In the genomic region with DNA sequence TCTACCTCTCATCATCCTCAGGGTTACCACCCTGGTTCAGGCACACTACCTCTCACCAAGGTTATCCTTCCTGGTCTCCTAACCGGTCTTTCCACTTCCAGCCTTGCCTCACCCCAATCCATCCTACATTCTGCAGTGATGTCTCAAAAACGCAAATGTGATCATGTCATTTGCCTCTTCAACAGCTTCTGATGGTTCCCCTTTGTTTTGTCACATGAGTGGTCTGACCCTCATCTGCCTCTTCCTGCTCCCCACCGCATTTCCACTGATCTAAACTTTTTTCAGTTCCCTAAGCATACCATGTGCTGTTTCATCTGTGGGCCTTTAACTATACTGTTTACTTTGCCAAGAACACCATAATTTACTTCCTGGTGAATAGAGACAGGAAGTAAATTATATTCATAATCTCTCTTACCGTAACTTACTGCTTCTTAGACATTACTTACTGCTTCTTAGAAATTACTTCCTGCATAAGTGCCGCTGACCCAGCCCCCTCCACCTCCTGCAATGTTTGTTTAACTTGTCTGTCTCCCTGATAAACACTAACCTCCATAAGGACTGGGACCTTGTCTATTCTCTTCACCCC, we compare ENCODE assay signal across 1 cellular context.
TF ChIP-seq lines count a peak whose summit lies in the region.

No MANE protein-coding gene starts in this region.

TF ChIP-seq in GM12878, 131 proteins besides CTCF, POLR2A, EP300 and RAD21 (continued from another document and continues in another):
- TF ChIP-seq, protein P1, sequence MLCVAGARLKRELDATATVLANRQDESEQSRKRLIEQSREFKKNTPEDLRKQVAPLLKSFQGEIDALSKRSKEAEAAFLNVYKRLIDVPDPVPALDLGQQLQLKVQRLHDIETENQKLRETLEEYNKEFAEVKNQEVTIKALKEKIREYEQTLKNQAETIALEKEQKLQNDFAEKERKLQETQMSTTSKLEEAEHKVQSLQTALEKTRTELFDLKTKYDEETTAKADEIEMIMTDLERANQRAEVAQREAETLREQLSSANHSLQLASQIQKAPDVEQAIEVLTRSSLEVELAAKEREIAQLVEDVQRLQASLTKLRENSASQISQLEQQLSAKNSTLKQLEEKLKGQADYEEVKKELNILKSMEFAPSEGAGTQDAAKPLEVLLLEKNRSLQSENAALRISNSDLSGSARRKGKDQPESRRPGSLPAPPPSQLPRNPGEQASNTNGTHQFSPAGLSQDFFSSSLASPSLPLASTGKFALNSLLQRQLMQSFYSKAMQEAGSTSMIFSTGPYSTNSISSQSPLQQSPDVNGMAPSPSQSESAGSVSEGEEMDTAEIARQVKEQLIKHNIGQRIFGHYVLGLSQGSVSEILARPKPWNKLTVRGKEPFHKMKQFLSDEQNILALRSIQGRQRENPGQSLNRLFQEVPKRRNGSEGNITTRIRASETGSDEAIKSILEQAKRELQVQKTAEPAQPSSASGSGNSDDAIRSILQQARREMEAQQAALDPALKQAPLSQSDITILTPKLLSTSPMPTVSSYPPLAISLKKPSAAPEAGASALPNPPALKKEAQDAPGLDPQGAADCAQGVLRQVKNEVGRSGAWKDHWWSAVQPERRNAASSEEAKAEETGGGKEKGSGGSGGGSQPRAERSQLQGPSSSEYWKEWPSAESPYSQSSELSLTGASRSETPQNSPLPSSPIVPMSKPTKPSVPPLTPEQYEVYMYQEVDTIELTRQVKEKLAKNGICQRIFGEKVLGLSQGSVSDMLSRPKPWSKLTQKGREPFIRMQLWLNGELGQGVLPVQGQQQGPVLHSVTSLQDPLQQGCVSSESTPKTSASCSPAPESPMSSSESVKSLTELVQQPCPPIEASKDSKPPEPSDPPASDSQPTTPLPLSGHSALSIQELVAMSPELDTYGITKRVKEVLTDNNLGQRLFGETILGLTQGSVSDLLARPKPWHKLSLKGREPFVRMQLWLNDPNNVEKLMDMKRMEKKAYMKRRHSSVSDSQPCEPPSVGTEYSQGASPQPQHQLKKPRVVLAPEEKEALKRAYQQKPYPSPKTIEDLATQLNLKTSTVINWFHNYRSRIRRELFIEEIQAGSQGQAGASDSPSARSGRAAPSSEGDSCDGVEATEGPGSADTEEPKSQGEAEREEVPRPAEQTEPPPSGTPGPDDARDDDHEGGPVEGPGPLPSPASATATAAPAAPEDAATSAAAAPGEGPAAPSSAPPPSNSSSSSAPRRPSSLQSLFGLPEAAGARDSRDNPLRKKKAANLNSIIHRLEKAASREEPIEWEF (IDR thresholded peaks at IDR 0.05; ENCODE audit: insufficient replicate concordance, low read depth, low read length): no peak
- no peak for TF ChIP-seq SUZ12 (IDR thresholded peaks at IDR 0.05; ENCODE audit: unreplicated experiment)
- TF ChIP-seq NBN (IDR thresholded peaks at IDR 0.05): no peak; the same call in none of the 2 replicates
- TF ChIP-seq KAT2A (conservative IDR thresholded peaks at IDR 0.05; ENCODE audit: control insufficient read depth, low read depth, low read length): no peak
- TF ChIP-seq MTA3 (IDR thresholded peaks at IDR 0.05; ENCODE audit: borderline replicate concordance, low read length): no peak
- peak; percentile 56; the same call in 1 of the 2 replicates for TF ChIP-seq IKZF1 (conservative IDR thresholded peaks at IDR 0.05)
- no peak for TF ChIP-seq TBL1XR1 (IDR thresholded peaks at IDR 0.05; ENCODE audit: low read depth, low read length)
- no peak for TF ChIP-seq ZNF274 (IDR thresholded peaks at IDR 0.05; ENCODE audit: insufficient read depth, insufficient read length)
- no peak for TF ChIP-seq SMARCA5 (IDR thresholded peaks at IDR 0.05)
- TF ChIP-seq, protein P2, sequence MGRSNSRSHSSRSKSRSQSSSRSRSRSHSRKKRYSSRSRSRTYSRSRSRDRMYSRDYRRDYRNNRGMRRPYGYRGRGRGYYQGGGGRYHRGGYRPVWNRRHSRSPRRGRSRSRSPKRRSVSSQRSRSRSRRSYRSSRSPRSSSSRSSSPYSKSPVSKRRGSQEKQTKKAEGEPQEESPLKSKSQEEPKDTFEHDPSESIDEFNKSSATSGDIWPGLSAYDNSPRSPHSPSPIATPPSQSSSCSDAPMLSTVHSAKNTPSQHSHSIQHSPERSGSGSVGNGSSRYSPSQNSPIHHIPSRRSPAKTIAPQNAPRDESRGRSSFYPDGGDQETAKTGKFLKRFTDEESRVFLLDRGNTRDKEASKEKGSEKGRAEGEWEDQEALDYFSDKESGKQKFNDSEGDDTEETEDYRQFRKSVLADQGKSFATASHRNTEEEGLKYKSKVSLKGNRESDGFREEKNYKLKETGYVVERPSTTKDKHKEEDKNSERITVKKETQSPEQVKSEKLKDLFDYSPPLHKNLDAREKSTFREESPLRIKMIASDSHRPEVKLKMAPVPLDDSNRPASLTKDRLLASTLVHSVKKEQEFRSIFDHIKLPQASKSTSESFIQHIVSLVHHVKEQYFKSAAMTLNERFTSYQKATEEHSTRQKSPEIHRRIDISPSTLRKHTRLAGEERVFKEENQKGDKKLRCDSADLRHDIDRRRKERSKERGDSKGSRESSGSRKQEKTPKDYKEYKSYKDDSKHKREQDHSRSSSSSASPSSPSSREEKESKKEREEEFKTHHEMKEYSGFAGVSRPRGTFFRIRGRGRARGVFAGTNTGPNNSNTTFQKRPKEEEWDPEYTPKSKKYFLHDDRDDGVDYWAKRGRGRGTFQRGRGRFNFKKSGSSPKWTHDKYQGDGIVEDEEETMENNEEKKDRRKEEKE (IDR thresholded peaks at IDR 0.05): no peak
- TF ChIP-seq NFYA (IDR thresholded peaks at IDR 0.05; ENCODE audit: borderline replicate concordance, low read depth, low read length): no peak
- TF ChIP-seq, protein P3, sequence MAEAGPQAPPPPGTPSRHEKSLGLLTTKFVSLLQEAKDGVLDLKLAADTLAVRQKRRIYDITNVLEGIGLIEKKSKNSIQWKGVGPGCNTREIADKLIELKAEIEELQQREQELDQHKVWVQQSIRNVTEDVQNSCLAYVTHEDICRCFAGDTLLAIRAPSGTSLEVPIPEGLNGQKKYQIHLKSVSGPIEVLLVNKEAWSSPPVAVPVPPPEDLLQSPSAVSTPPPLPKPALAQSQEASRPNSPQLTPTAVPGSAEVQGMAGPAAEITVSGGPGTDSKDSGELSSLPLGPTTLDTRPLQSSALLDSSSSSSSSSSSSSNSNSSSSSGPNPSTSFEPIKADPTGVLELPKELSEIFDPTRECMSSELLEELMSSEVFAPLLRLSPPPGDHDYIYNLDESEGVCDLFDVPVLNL (IDR thresholded peaks at IDR 0.05; ENCODE audit: low read depth, low read length): no peak
- TF ChIP-seq IKZF2 (IDR thresholded peaks at IDR 0.05): peak in 1 of 2 experiments; percentile 56; a peak in 1 of 4 replicates
- TF ChIP-seq, protein P4, sequence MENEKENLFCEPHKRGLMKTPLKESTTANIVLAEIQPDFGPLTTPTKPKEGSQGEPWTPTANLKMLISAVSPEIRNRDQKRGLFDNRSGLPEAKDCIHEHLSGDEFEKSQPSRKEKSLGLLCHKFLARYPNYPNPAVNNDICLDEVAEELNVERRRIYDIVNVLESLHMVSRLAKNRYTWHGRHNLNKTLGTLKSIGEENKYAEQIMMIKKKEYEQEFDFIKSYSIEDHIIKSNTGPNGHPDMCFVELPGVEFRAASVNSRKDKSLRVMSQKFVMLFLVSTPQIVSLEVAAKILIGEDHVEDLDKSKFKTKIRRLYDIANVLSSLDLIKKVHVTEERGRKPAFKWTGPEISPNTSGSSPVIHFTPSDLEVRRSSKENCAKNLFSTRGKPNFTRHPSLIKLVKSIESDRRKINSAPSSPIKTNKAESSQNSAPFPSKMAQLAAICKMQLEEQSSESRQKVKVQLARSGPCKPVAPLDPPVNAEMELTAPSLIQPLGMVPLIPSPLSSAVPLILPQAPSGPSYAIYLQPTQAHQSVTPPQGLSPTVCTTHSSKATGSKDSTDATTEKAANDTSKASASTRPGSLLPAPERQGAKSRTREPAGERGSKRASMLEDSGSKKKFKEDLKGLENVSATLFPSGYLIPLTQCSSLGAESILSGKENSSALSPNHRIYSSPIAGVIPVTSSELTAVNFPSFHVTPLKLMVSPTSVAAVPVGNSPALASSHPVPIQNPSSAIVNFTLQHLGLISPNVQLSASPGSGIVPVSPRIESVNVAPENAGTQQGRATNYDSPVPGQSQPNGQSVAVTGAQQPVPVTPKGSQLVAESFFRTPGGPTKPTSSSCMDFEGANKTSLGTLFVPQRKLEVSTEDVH (IDR thresholded peaks at IDR 0.05; ENCODE audit: low read depth, partially characterized antibody): no peak
- no peak for TF ChIP-seq TCF7 (IDR thresholded peaks at IDR 0.05; ENCODE audit: borderline replicate concordance)
- TF ChIP-seq, protein P5, sequence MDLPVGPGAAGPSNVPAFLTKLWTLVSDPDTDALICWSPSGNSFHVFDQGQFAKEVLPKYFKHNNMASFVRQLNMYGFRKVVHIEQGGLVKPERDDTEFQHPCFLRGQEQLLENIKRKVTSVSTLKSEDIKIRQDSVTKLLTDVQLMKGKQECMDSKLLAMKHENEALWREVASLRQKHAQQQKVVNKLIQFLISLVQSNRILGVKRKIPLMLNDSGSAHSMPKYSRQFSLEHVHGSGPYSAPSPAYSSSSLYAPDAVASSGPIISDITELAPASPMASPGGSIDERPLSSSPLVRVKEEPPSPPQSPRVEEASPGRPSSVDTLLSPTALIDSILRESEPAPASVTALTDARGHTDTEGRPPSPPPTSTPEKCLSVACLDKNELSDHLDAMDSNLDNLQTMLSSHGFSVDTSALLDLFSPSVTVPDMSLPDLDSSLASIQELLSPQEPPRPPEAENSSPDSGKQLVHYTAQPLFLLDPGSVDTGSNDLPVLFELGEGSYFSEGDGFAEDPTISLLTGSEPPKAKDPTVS (IDR thresholded peaks at IDR 0.05; ENCODE audit: low read depth, low read length): no peak
- no peak for TF ChIP-seq IRF4 (IDR thresholded peaks at IDR 0.05; ENCODE audit: low read depth, low read length)
- TF ChIP-seq, protein P6, sequence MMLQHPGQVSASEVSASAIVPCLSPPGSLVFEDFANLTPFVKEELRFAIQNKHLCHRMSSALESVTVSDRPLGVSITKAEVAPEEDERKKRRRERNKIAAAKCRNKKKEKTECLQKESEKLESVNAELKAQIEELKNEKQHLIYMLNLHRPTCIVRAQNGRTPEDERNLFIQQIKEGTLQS (IDR thresholded peaks at IDR 0.05; ENCODE audit: borderline replicate concordance, extremely low read depth, low read depth, low read length): no peak
- no peak for TF ChIP-seq CEBPB (IDR thresholded peaks at IDR 0.05; ENCODE audit: borderline replicate concordance in 1 of 2, low read depth in 2 of 2, low read length in 2 of 2)
- TF ChIP-seq TCF12 (IDR thresholded peaks at IDR 0.05; ENCODE audit: low read depth, low read length): no peak
- TF ChIP-seq, protein P7, sequence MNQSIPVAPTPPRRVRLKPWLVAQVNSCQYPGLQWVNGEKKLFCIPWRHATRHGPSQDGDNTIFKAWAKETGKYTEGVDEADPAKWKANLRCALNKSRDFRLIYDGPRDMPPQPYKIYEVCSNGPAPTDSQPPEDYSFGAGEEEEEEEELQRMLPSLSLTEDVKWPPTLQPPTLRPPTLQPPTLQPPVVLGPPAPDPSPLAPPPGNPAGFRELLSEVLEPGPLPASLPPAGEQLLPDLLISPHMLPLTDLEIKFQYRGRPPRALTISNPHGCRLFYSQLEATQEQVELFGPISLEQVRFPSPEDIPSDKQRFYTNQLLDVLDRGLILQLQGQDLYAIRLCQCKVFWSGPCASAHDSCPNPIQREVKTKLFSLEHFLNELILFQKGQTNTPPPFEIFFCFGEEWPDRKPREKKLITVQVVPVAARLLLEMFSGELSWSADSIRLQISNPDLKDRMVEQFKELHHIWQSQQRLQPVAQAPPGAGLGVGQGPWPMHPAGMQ (IDR thresholded peaks at IDR 0.05; ENCODE audit: borderline replicate concordance): no peak
- TF ChIP-seq JUND (IDR thresholded peaks at IDR 0.05; ENCODE audit: low read depth, low read length): no peak
- no peak for TF ChIP-seq FOXK2 (IDR thresholded peaks at IDR 0.05)
- TF ChIP-seq CBX3 (IDR thresholded peaks at IDR 0.05; ENCODE audit: borderline replicate concordance, low read depth): no peak
- no peak for TF ChIP-seq SP1 (IDR thresholded peaks at IDR 0.05; ENCODE audit: low read depth, low read length)
- no peak for TF ChIP-seq SREBF1 (IDR thresholded peaks at IDR 0.05; ENCODE audit: low read length)
- TF ChIP-seq, protein P8, sequence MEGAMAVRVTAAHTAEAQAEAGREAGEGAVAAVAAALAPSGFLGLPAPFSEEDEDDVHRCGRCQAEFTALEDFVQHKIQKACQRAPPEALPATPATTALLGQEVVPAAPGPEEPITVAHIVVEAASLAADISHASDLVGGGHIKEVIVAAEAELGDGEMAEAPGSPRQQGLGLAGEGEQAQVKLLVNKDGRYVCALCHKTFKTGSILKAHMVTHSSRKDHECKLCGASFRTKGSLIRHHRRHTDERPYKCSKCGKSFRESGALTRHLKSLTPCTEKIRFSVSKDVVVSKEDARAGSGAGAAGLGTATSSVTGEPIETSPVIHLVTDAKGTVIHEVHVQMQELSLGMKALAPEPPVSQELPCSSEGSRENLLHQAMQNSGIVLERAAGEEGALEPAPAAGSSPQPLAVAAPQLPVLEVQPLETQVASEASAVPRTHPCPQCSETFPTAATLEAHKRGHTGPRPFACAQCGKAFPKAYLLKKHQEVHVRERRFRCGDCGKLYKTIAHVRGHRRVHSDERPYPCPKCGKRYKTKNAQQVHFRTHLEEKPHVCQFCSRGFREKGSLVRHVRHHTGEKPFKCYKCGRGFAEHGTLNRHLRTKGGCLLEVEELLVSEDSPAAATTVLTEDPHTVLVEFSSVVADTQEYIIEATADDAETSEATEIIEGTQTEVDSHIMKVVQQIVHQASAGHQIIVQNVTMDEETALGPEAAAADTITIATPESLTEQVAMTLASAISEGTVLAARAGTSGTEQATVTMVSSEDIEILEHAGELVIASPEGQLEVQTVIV (IDR thresholded peaks at IDR 0.05; ENCODE audit: borderline replicate concordance, partially characterized antibody): no peak
- TF ChIP-seq BRCA1 (IDR thresholded peaks at IDR 0.05; ENCODE audit: low read depth, low read length): no peak
- TF ChIP-seq JUNB (IDR thresholded peaks at IDR 0.05): peak; percentile 33
- no peak for TF ChIP-seq PAX5 (IDR thresholded peaks at IDR 0.05; ENCODE audit: borderline replicate concordance, low read depth, low read length)
- no peak for TF ChIP-seq YY1 (IDR thresholded peaks at IDR 0.05; ENCODE audit: low read depth, low read length)
- TF ChIP-seq HCFC1 (IDR thresholded peaks at IDR 0.05; ENCODE audit: low read length): no peak
- TF ChIP-seq SREBF2 (IDR thresholded peaks at IDR 0.05; ENCODE audit: low read length): no peak
- no peak; the same call in 1 of the 2 replicates for TF ChIP-seq MXI1 (IDR thresholded peaks at IDR 0.05; ENCODE audit: low read depth, low read length)
- no peak for TF ChIP-seq ZBED1 (IDR thresholded peaks at IDR 0.05; ENCODE audit: borderline replicate concordance)
- no peak for TF ChIP-seq RB1 (IDR thresholded peaks at IDR 0.05; ENCODE audit: borderline replicate concordance)
- no peak for TF ChIP-seq ZNF622 (IDR thresholded peaks at IDR 0.05)
- TF ChIP-seq TARDBP (IDR thresholded peaks at IDR 0.05; ENCODE audit: borderline replicate concordance): no peak
- no peak for TF ChIP-seq ESRRA (IDR thresholded peaks at IDR 0.05; ENCODE audit: low read length)
- peak; percentile 43; the same call in 1 of the 2 replicates for TF ChIP-seq SIN3A (IDR thresholded peaks at IDR 0.05; ENCODE audit: low read depth, low read length)
